In the genomic region with DNA sequence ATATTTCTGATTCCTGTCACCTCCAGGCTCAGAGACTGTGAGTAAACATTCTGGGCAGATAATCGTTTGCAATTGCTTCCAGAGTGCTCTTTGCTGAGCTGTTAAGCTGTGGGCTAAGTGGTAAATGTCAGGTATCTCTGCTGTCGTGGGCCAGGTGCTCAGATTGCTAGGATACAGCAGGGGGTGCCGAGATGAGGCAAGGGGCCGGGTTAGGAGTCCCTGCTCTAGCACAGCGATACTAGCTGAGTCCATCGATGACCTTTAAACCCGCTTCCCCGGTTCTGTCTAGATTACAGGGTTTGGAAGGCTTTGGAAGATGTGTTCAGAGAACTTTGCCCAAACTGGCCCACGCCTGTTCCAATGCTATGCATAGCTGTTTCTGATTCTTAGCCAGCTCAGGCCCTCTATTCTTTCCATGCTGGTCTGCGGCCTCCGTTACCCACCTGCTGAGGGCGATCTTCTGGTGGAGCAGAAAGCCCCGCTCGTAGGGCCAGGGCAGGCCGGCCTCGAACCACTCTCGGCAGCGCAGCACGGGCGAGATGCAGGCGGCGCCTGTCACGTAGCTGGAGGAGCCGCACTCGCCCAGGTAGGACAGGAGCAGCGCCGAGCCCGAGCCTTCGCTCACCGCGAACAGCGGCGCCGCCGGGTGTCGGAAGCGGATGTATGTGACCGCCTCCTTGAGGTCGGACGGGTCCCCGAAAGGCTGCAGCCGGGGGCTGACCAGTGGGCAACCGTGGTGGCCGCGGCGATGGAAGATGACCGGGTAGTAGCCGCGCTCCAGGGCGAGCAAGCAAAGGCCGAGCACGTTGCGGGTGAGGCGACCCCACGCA, we compare ENCODE assay signal across 8 cellular contexts. TPM values are rescaled to one million over a fixed set of nuclear protein-coding genes. Genes with fewer than 3 reads are reported as not detected.
DNase-seq lines count a peak whose midpoint lies in the region; FAIRE-seq and TF ChIP-seq lines count a peak whose summit lies in the region.

No MANE protein-coding gene starts in this region.

- TF ChIP-seq EP300 in suprapubic skin (IDR thresholded peaks at IDR 0.05), result no peak

- peak; percentile 10 for TF ChIP-seq POLR2A in GM18526 (IDR thresholded peaks at IDR 0.05; ENCODE audit: extremely low read depth, insufficient read length)
- no peak for TF ChIP-seq POLR2A in suprapubic skin (IDR thresholded peaks at IDR 0.05)
- no peak for TF ChIP-seq POLR2A in H54 (IDR thresholded peaks at IDR 0.05; ENCODE audit: low read depth, low read length)

- H3K27me3 ChIP-seq in dorsolateral prefrontal cortex, result peaks cover 0 to 13% (median 0%) of the 10 kb centered on the region in 45 donors
- no peaks in the 10 kb centered on the region for H3K27me3 ChIP-seq in suprapubic skin

- 9 to 10% methylated on average over 50 to 52 of the region's 55 CpGs for WGBS in mesodermal cell (ENCODE audit: insufficient coverage in 2 of 2), 2 experiments
- 41% methylated on average over 11 of the region's 55 CpGs for WGBS in suprapubic skin

- no peaks in the 10 kb centered on the region for H3K9me3 ChIP-seq in mesodermal cell (ENCODE audit: control insufficient read depth, low read length)
- no peaks in the 10 kb centered on the region for H3K9me3 ChIP-seq in suprapubic skin

- H3K4me3 ChIP-seq in dorsolateral prefrontal cortex (peak overlapping the region; percentile 31 to 85 (median 74)), mesodermal cell (ENCODE audit: extremely low read depth, insufficient read depth, low read length, poor library complexity, severe bottlenecking) (peak overlapping the region; percentile 62), suprapubic skin (peak overlapping the region; percentile 69)

- TF ChIP-seq CTCF in VCaP (conservative IDR thresholded peaks at IDR 0.05) (no peak), dorsolateral prefrontal cortex (IDR thresholded peaks at IDR 0.05 in 54 of 56, conservative IDR thresholded peaks at IDR 0.05 in 2 of 56; ENCODE audit: low read depth in 1 of 56, partially characterized antibody in 56 of 56) (no peak), suprapubic skin (IDR thresholded peaks at IDR 0.05) (no peak)

- FAIRE-seq in H54 (lab: Jason Lieb, UNC), result no peak

- H3K4me1 ChIP-seq in mesodermal cell (ENCODE audit: control insufficient read depth, insufficient read depth, low read length, poor library complexity, severe bottlenecking) (peaks cover 10% of the 10 kb centered on the region), suprapubic skin (peaks cover 53% of the 10 kb centered on the region)

- no peaks in the 10 kb centered on the region for H3K36me3 ChIP-seq in mesodermal cell (ENCODE audit: control insufficient read depth, insufficient read depth, low read length)
- peaks cover 7% of the 10 kb centered on the region for H3K36me3 ChIP-seq in suprapubic skin

- peak overlapping the region; percentile 89 for H3K27ac ChIP-seq in VCaP
- H3K27ac ChIP-seq in dorsolateral prefrontal cortex, result peak overlapping the region in 39 of 59 donors; percentile 4 to 92 (median 73)
- no peak overlapping the region for H3K27ac ChIP-seq in mesodermal cell (ENCODE audit: low read depth, low read length, severe bottlenecking)
- H3K27ac ChIP-seq in suprapubic skin, result peak overlapping the region; percentile 85

- intact Hi-C loops in dorsolateral prefrontal cortex (cut with DNase I), result loop anchor here (5.0 to 10.0 kb wide), 4 partner anchors 174 to 274 kb away; a partner anchor contains a TSS

- DNase-seq in NCI-H128 (lab: John Stamatoyannopoulos, UW; ENCODE audit: unreplicated experiment) (peak; percentile 33), dorsolateral prefrontal cortex (peak in 5 of 10 donors; percentile 25 to 53 (median 32)), suprapubic skin (ENCODE audit: low spot score in 2 of 2) (peak; percentile 74 to 81), H54 (ENCODE audit: insufficient read length, low spot score) (no peak), AG20443 (ENCODE audit: low spot score) (no peak)

RNA-seq across cellular contexts. Expression of a gene that starts 1.0 kb away (rescaled TPM):
- 1 to 10 TPM; 1.9 to 8.0 (median 4.2) TPM for total RNA-seq in dorsolateral prefrontal cortex
- polyA plus RNA-seq in mesodermal cell (2013, experiment 1 of 2), result 1.4 TPM
- polyA plus RNA-seq in mesodermal cell (2013, experiment 2 of 2), result 1.5 TPM
- 10 to 100 TPM in 1 of 4 donors, 1 to 10 TPM in 3; 7.2 to 11.0 (median 7.9) TPM for total RNA-seq in suprapubic skin

RNA-seq across cellular contexts. Expression of a gene that starts 2.6 kb away (rescaled TPM):
- total RNA-seq in dorsolateral prefrontal cortex (10 to 100 TPM; 10.1 to 40.2 (median 20.1) TPM), suprapubic skin (10 to 100 TPM; 31.6 to 45.9 (median 40.3) TPM)
- 42.6 TPM for polyA plus RNA-seq in mesodermal cell (2013, experiment 1 of 2)
- 31.8 TPM for polyA plus RNA-seq in mesodermal cell (2013, experiment 2 of 2)

RNA-seq across cellular contexts. Expression of a gene that starts 23.6 kb away (rescaled TPM):
- total RNA-seq in dorsolateral prefrontal cortex, result 100 to 1,000 TPM; 110 to 287 (median 170) TPM
- polyA plus RNA-seq in mesodermal cell (2013, experiment 1 of 2), result 57.7 TPM
- polyA plus RNA-seq in mesodermal cell (2013, experiment 2 of 2), result 43.1 TPM
- 100 to 1,000 TPM in 2 of 4 donors, 10 to 100 TPM in 2; 66.7 to 103 (median 90.4) TPM for total RNA-seq in suprapubic skin

RNA-seq across cellular contexts. Expression of a gene that starts 27.1 kb away (rescaled TPM):
- total RNA-seq in dorsolateral prefrontal cortex (10 to 100 TPM; 34.3 to 82.0 (median 53.1) TPM), suprapubic skin (10 to 100 TPM in 3 of 4 donors, 1 to 10 TPM in 1; 9.0 to 16.5 (median 10.8) TPM)
- 10.7 TPM for polyA plus RNA-seq in mesodermal cell (2013, experiment 1 of 2)
- polyA plus RNA-seq in mesodermal cell (2013, experiment 2 of 2), result 5.9 TPM

RNA-seq across cellular contexts. Expression of a gene that starts 56.9 kb away (rescaled TPM):
- 100 to 1,000 TPM in 23 of 120 experiments, 10 to 100 TPM in 97; 31.5 to 153 (median 80.8) TPM for total RNA-seq in dorsolateral prefrontal cortex
- polyA plus RNA-seq in mesodermal cell (2013, experiment 1 of 2), result 21.6 TPM
- polyA plus RNA-seq in mesodermal cell (2013, experiment 2 of 2), result 16.5 TPM
- total RNA-seq in suprapubic skin, result 10 to 100 TPM in 1 of 4 donors, 1 to 10 TPM in 3; 1.4 to 13.7 (median 6.6) TPM

Comparison
In these comparisons a context has a peak if more than half of its experiments do, and no peak if none do; other contexts are left out.
1. DNase-seq: peak in NCI-H128 (single experiment) and suprapubic skin (2 of 2); none in H54 (single experiment) and AG20443 (single experiment).
2. Peak in every context shown above with its lines, with median percentiles within 50 percentile points of each other: H3K4me3 ChIP-seq.